32 cellular contexts compared by ENCODE assay signal in genomic region chr18:76433788-76434187, GRCh38.
"Had no signal": no experiment of that assay in that cellular context is flagged by ENCODE, and none has a peak within 500 bp of the region (broad histone marks: within the 10 kb centered on the region; RNA-seq: fewer than 3 reads in every experiment).

No MANE protein-coding gene starts in this region.

- H3K27me3 ChIP-seq: ascending aorta had no signal

- DNase-seq: activated B cell treated with CpG ODN at 0.5 μM for 24 hours; activated CD4-positive, alpha-beta memory T cell treated with anti-CD3 and anti-CD28 coated beads for 36 hours; activated CD4-positive, alpha-beta T cell treated with anti-CD3 and anti-CD28 coated beads for 4 hours; activated CD4-positive, alpha-beta T cell treated with anti-CD3 and anti-CD28 coated beads, Interleukin-2, amount 50 U/mL, for 1 hour; activated CD4-positive, CD25-positive, alpha-beta regulatory T cell treated with anti-CD3 and anti-CD28 coated beads, Interleukin-2, amount 50 U/mL, for 72 hours; activated CD8-positive, alpha-beta memory T cell treated with anti-CD3 and anti-CD28 coated beads, Interleukin-2, amount 10 ng/mL, durations not matched to agents 7 days and 5 days; activated CD8-positive, alpha-beta memory T cell treated with anti-CD3 and anti-CD28 coated beads, Interleukin-2, amount 50 U/mL, for 48 hours; activated gamma-delta T cell; activated naive CD4-positive, alpha-beta T cell treated with Interleukin-2 at 50 U/mL for 16 hours; activated naive CD8-positive, alpha-beta T cell treated with anti-CD3 and anti-CD28 coated beads, Interleukin-2, amount 10 ng/mL, durations not matched to agents 7 days and 5 days; amygdala; Kasumi-1; KG1; MM.1S; MV-4-11; NCI-H1092; NCI-H1436 treated with DMSO at 0.1 percent for 48 hours; NCI-H1694 treated with DMSO at 0.1 percent for 48 hours; NCI-H2029; NCI-H2107; NCI-H2171; NCI-H510A; NCI-H526; NCI-H748 treated with DMSO at 0.1 percent for 48 hours; OCI-M1; Right ventricle myocardium superior; SW 1271; T-helper 1 cell; T-helper 2 cell; T-helper 9 cell had no signal

- H3K4me3 ChIP-seq: ascending aorta had no signal

- H3K27ac ChIP-seq: ascending aorta, VCaP had no signal

- H3K9me3 ChIP-seq: ascending aorta had no signal
